Comparison of ENCODE assay signal across 8 cellular contexts in genomic region chr4:76688737-76689078, GRCh38.
DNase-seq lines count a peak whose midpoint lies in the region; ATAC-seq lines count a peak whose summit lies in the region.

No MANE protein-coding gene starts in this region.

- H3K27me3 Mint-ChIP-seq in T-helper 1 cell treated with Interleukin-12 subunit alpha and Interleukin-12 subunit beta and Interleukin-4 antibody, amounts not matched to agents 30 μg/mL and 1 μg/mL, for 36 hours (ENCODE audit: low read depth) = peaks cover 79% of the 10 kb centered on the region
- H3K27me3 Mint-ChIP-seq in T-cell = peaks cover 58 to 72% of the 10 kb centered on the region in 2 donors
- H3K27me3 Mint-ChIP-seq in stimulated activated naive B cell treated with anti-CD40 and anti-IgM and Interleukin-4, amounts not matched to agents 10 μg/mL and 1 μg/mL and 100 μg/mL, for 72 hours = peaks cover 59 to 65% of the 10 kb centered on the region in 2 donors

- CTCF ChIA-PET in T-cell (lab: Charles Lee) = interaction anchor here in 1 of 2 donors (0.6 kb wide), 1 partner anchor 566 kb away, joined by 3 read pairs; no protein-coding TSS in a partner anchor

- H3K4me1 Mint-ChIP-seq in T-helper 1 cell treated with Interleukin-12 subunit alpha and Interleukin-12 subunit beta and Interleukin-4 antibody, amounts not matched to agents 30 μg/mL and 1 μg/mL, for 36 hours (ENCODE audit: low read depth) = peaks cover 16% of the 10 kb centered on the region
- peaks cover 18 to 22% (median 18%) of the 10 kb centered on the region in 3 donors for H3K4me1 Mint-ChIP-seq in T-cell
- peaks cover 9 to 23% of the 10 kb centered on the region in 2 donors for H3K4me1 Mint-ChIP-seq in stimulated activated naive B cell treated with anti-CD40 and anti-IgM and Interleukin-4, amounts not matched to agents 10 μg/mL and 1 μg/mL and 100 μg/mL, for 72 hours

- H3K9me3 Mint-ChIP-seq in T-helper 1 cell treated with Interleukin-12 subunit alpha and Interleukin-12 subunit beta and Interleukin-4 antibody, amounts not matched to agents 30 μg/mL and 1 μg/mL, for 36 hours = no peaks in the 10 kb centered on the region
- no peaks in the 10 kb centered on the region for H3K9me3 Mint-ChIP-seq in T-cell
- H3K9me3 Mint-ChIP-seq in stimulated activated naive B cell treated with anti-CD40 and anti-IgM and Interleukin-4, amounts not matched to agents 10 μg/mL and 1 μg/mL and 100 μg/mL, for 72 hours = no peaks in the 10 kb centered on the region

- peak overlapping the region; percentile 69 for H3K4me3 Mint-ChIP-seq in T-helper 1 cell treated with Interleukin-12 subunit alpha and Interleukin-12 subunit beta and Interleukin-4 antibody, amounts not matched to agents 30 μg/mL and 1 μg/mL, for 36 hours
- peak overlapping the region; percentile 60 to 80 (median 68) for H3K4me3 Mint-ChIP-seq in T-cell
- peak overlapping the region; percentile 71 to 79 for H3K4me3 Mint-ChIP-seq in stimulated activated naive B cell treated with anti-CD40 and anti-IgM and Interleukin-4, amounts not matched to agents 10 μg/mL and 1 μg/mL and 100 μg/mL, for 72 hours

- H3K27ac Mint-ChIP-seq in T-helper 1 cell treated with Interleukin-12 subunit alpha and Interleukin-12 subunit beta and Interleukin-4 antibody, amounts not matched to agents 30 μg/mL and 1 μg/mL, for 36 hours = no peak overlapping the region
- no peak overlapping the region for H3K27ac Mint-ChIP-seq in T-cell
- H3K27ac Mint-ChIP-seq in stimulated activated naive B cell treated with anti-CD40 and anti-IgM and Interleukin-4, amounts not matched to agents 10 μg/mL and 1 μg/mL and 100 μg/mL, for 72 hours = no peak overlapping the region

- H3K4me3 ChIP-seq in right cardiac atrium (ENCODE audit: low read length) = peak overlapping the region; percentile 49

- in situ Hi-C loops in ACHN (cut with HindIII; ENCODE audit: low pct_ligation_motif_present, low pct_unique_long_range_greater_than_20kb, low sequenced_read_pairs) = no loop called here

- no peak overlapping the region for H3K27ac ChIP-seq in right cardiac atrium (ENCODE audit: low read length)

- no peaks in the 10 kb centered on the region for H3K9me3 ChIP-seq in right cardiac atrium (ENCODE audit: control insufficient read depth, low read length)

- ATAC-seq in T-cell (replicated peaks in 1 of 4) = peak in 1 of 4 experiments; percentile 52
- ATAC-seq in right cardiac atrium = no peak
- ATAC-seq in stimulated activated naive B cell treated with anti-CD40 and anti-IgM and Interleukin-4, amounts not matched to agents 10 μg/mL and 1 μg/mL and 100 μg/mL, for 72 hours (replicated peaks) = peak in 1 of 2 donors; percentile 9
- no peak for ATAC-seq in GM19455 (IDR thresholded peaks at IDR 0.05; ENCODE audit: unreplicated experiment)
- ATAC-seq in GM19023 (IDR thresholded peaks at IDR 0.05; ENCODE audit: unreplicated experiment) = no peak

- 27% methylated on average over 11 of the region's 11 CpGs for WGBS in right cardiac atrium

- intact Hi-C loops in right cardiac atrium (cut with DNase I) = no loop called here

- H3K4me1 ChIP-seq in right cardiac atrium (ENCODE audit: control insufficient read depth, insufficient read depth, low read length) = peaks cover 4% of the 10 kb centered on the region

- DNase-seq in T-helper 1 cell (no peak), T-cell (no peak), right cardiac atrium (no peak), ACHN (no peak)
- DNase-seq in stimulated activated naive B cell treated with anti-CD40 and anti-IgM and Interleukin-4, amounts not matched to agents 10 μg/mL and 1 μg/mL and 100 μg/mL, for 72 hours = no peak

- no peaks in the 10 kb centered on the region for H3K27me3 ChIP-seq in right cardiac atrium (ENCODE audit: control insufficient read depth, insufficient read depth)

- peaks cover 4% of the 10 kb centered on the region for H3K36me3 Mint-ChIP-seq in T-helper 1 cell treated with Interleukin-12 subunit alpha and Interleukin-12 subunit beta and Interleukin-4 antibody, amounts not matched to agents 30 μg/mL and 1 μg/mL, for 36 hours (ENCODE audit: low read depth)
- H3K36me3 Mint-ChIP-seq in T-cell = no peaks in the 10 kb centered on the region
- H3K36me3 Mint-ChIP-seq in stimulated activated naive B cell treated with anti-CD40 and anti-IgM and Interleukin-4, amounts not matched to agents 10 μg/mL and 1 μg/mL and 100 μg/mL, for 72 hours = peaks cover 0 to 2% of the 10 kb centered on the region in 2 donors

- POLR2A ChIA-PET in T-cell (lab: Charles Lee) = no interaction called here
